In the genomic region with DNA sequence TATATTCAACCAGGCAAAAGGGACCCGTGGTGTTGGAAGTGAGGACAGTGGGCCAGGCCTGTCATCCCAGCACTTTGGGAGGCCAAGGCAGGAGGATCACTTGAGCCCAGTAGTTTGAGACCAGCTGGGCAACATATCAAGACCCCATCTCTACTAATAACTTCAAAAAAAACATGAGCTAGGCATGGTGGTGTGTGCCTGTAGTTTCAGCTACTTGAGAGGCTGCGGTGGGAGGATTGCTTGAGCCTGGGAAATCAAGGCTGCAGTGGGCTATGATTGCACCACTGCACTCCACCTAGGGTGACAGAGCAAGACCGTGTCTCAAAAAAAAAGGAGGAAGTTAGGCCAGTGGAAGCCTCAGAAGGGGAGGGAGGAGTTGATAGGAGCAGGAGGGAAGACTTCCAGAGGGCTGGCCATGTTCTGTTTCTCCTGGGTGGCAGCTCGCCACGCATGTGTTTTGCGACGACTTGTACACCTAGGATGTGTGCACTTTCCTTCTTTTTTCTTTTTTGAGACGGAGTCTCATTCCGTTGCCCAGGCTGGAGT, we compare ENCODE assay signal across 1 cellular context.
TF ChIP-seq lines count a peak whose summit lies in the region.

No MANE protein-coding gene starts in this region.

TF ChIP-seq in K562, 482 proteins besides CTCF, POLR2A, EP300 and RAD21:
- peak; percentile 57; the same call in 1 of the 2 replicates for TF ChIP-seq ZNF263 (CRISPR knock-in tag; IDR thresholded peaks at IDR 0.05; ENCODE audit: borderline replicate concordance)
- TF ChIP-seq, protein P1, sequence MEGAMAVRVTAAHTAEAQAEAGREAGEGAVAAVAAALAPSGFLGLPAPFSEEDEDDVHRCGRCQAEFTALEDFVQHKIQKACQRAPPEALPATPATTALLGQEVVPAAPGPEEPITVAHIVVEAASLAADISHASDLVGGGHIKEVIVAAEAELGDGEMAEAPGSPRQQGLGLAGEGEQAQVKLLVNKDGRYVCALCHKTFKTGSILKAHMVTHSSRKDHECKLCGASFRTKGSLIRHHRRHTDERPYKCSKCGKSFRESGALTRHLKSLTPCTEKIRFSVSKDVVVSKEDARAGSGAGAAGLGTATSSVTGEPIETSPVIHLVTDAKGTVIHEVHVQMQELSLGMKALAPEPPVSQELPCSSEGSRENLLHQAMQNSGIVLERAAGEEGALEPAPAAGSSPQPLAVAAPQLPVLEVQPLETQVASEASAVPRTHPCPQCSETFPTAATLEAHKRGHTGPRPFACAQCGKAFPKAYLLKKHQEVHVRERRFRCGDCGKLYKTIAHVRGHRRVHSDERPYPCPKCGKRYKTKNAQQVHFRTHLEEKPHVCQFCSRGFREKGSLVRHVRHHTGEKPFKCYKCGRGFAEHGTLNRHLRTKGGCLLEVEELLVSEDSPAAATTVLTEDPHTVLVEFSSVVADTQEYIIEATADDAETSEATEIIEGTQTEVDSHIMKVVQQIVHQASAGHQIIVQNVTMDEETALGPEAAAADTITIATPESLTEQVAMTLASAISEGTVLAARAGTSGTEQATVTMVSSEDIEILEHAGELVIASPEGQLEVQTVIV (CRISPR knock-in tag; IDR thresholded peaks at IDR 0.05; ENCODE audit: borderline replicate concordance): no peak
- TF ChIP-seq ZNF384 (IDR thresholded peaks at IDR 0.05; ENCODE audit: low read depth, low read length): 0 out of 2 replicates have a peak, but pooled peaks have one; percentile 25
- peak; percentile 63 for TF ChIP-seq CEBPB (tag; IDR thresholded peaks at IDR 0.05)
- TF ChIP-seq, protein P2, sequence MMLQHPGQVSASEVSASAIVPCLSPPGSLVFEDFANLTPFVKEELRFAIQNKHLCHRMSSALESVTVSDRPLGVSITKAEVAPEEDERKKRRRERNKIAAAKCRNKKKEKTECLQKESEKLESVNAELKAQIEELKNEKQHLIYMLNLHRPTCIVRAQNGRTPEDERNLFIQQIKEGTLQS (IDR thresholded peaks at IDR 0.05): no peak
- TF ChIP-seq, protein P2 (CRISPR knock-in tag; conservative IDR thresholded peaks at IDR 0.05): no peak
- no peak for TF ChIP-seq HDAC2 (IDR thresholded peaks at IDR 0.05)
- TF ChIP-seq, protein P3, sequence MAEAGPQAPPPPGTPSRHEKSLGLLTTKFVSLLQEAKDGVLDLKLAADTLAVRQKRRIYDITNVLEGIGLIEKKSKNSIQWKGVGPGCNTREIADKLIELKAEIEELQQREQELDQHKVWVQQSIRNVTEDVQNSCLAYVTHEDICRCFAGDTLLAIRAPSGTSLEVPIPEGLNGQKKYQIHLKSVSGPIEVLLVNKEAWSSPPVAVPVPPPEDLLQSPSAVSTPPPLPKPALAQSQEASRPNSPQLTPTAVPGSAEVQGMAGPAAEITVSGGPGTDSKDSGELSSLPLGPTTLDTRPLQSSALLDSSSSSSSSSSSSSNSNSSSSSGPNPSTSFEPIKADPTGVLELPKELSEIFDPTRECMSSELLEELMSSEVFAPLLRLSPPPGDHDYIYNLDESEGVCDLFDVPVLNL (CRISPR knock-in tag; IDR thresholded peaks at IDR 0.05; ENCODE audit: low read depth): no peak
- TF ChIP-seq ZNF232 (CRISPR knock-in tag; IDR thresholded peaks at IDR 0.05): no peak
- TF ChIP-seq ZBTB17 (CRISPR knock-in tag; IDR thresholded peaks at IDR 0.05): no peak
- peak; percentile 51 for TF ChIP-seq CEBPG (CRISPR knock-in tag; IDR thresholded peaks at IDR 0.05)
- no peak for TF ChIP-seq CEBPG (tag; conservative IDR thresholded peaks at IDR 0.05 in 1 of 2, IDR thresholded peaks at IDR 0.05 in 1 of 2)
- peak; percentile 92 for TF ChIP-seq ZNF121 (CRISPR knock-in tag; conservative IDR thresholded peaks at IDR 0.05)
TF ChIP-seq in K562: peak in this region for 5.
